ENCODE assay signal across 8 cellular contexts in the genomic region with DNA sequence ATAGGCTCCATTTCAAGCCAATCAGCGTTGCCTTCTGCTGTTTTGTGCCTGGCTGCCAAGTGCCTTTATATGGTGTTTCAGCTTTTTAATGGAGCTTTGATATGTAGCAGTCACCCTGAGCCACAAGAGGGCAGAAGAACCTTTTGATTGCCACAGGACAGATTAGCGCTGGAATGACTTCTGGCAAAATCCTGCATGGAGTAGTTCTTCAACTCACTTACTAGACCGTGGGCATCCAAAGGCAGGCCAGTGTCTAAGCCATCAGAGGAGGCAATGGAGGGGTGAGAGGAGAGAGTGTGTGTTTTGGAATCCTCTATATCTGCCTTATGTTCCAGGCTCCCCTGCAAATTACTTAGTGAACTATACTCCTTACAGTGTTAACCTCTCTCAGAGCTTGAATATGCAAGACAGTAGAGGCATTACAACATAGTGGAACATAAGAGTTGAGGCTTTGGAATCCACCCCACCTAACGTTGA. TPM values are rescaled to one million over a fixed set of nuclear protein-coding genes. Genes with fewer than 3 reads are reported as not detected.
A peak's percentile ranks its signal among the peaks of the same experiment; 100 is the strongest.
DNase-seq lines count a peak whose midpoint lies in the region; ATAC-seq and TF ChIP-seq lines count a peak whose summit lies in the region.

No MANE protein-coding gene starts in this region.

- no peaks in the 10 kb centered on the region for H3K36me3 ChIP-seq in BE2C

- H3K27me3 ChIP-seq in BE2C, result no peaks in the 10 kb centered on the region

- no peaks in the 10 kb centered on the region for H3K4me1 ChIP-seq in BE2C

- DNase-seq in BE2C (peak; percentile 66), HEK293T (ENCODE audit: extremely low spot score) (peak; percentile 76), NCI-H510A treated with DMSO at 0.1 percent for 48 hours (lab: John Stamatoyannopoulos, UW) (peak; percentile 100), dermis blood vessel endothelial cell (peak; percentile 93), lower leg skin (ENCODE audit: low spot score in 2 of 2) (peak; percentile 83 to 89)
- peak; percentile 25 to 37 for DNase-seq in activated CD4-positive, alpha-beta T cell treated with anti-CD3 and anti-CD28 coated beads for 4 hours
- DNase-seq in stimulated activated CD4-positive, alpha-beta T cell treated with anti-CD3 and anti-CD28 coated beads, TNF-alpha, amount 100 ng/mL, for 48 hours (ENCODE audit: low read depth in 3 of 3), result peak; percentile 6 to 15 (median 12)

- CTCF ChIA-PET in HEK293T (lab: Yijun Ruan, JAX), result interaction anchor here (0.6 to 7.8 kb wide), 21 partner anchors 25 to 284 kb away, joined by 3 to 127 read pairs (median 4); partner anchors contain the start of genes ATP6V0B, IPO13 and PTPRF

- no peak overlapping the region for H3K4me3 ChIP-seq in BE2C (ENCODE audit: low read depth, low read length)
- H3K4me3 ChIP-seq in lower leg skin (ENCODE audit: low read depth, poor library complexity, severe bottlenecking), result no peak overlapping the region

- intact Hi-C loops in lower leg skin (cut with DNase I; ENCODE audit: low total_unique reads), result loop anchor here (5.0 kb wide), 2 partner anchors 169 to 274 kb away; partner anchors contain the start of gene ARTN

- ATAC-seq in HG03354 (IDR thresholded peaks at IDR 0.05; ENCODE audit: poor library complexity, severe bottlenecking, unreplicated experiment), result no peak

- peak; percentile 78 for TF ChIP-seq CTCF in BE2C (IDR thresholded peaks at IDR 0.05; ENCODE audit: low read depth, low read length)
- TF ChIP-seq CTCF in lower leg skin (IDR thresholded peaks at IDR 0.05), result peak in 1 of 3 donors; percentile 76

- H3K9me3 ChIP-seq in BE2C, result no peaks in the 10 kb centered on the region

- POLR2A ChIA-PET in HEK293T (lab: Yijun Ruan, JAX), result interaction anchor here (1.4 to 1.6 kb wide), 2 partner anchors 113 to 171 kb away, joined by 6 to 8 read pairs; partner anchors contain the start of gene KDM4A

- TF ChIP-seq POLR2A in lower leg skin (IDR thresholded peaks at IDR 0.05), result no peak

- WGBS in lower leg skin, 2 donors, result 1% methylated on average over 4 of the region's 4 CpGs

TF ChIP-seq in HEK293T, 16 proteins besides CTCF, POLR2A, EP300 and RAD21:
- no peak for TF ChIP-seq NFRKB (IDR thresholded peaks at IDR 0.05)
- TF ChIP-seq, protein P1, sequence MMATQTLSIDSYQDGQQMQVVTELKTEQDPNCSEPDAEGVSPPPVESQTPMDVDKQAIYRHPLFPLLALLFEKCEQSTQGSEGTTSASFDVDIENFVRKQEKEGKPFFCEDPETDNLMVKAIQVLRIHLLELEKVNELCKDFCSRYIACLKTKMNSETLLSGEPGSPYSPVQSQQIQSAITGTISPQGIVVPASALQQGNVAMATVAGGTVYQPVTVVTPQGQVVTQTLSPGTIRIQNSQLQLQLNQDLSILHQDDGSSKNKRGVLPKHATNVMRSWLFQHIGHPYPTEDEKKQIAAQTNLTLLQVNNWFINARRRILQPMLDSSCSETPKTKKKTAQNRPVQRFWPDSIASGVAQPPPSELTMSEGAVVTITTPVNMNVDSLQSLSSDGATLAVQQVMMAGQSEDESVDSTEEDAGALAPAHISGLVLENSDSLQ (IDR thresholded peaks at IDR 0.05), result peak; percentile 45; the same call in 1 of the 2 replicates
TF ChIP-seq in HEK293T: peak in this region for 1.

RNA-seq across cellular contexts. Expression of gene ST3GAL3, which starts 56.2 kb away (rescaled TPM):
- polyA plus RNA-seq in BE2C (2012; ENCODE audit: insufficient read depth, insufficient read length, low read depth), result 16.9 TPM
- total RNA-seq in dermis blood vessel endothelial cell (9.0 and 14.6 TPM in 2 replicates), lower leg skin (10 to 100 TPM in 1 of 4 donors, 1 to 10 TPM in 3; 6.9 to 10.5 (median 8.0) TPM)

Comparison
In these comparisons a context has a peak if more than half of its experiments do, and no peak if none do; other contexts are left out.
1. DNase-seq: peak in every context shown above with its lines; median percentile 100 in NCI-H510A treated with DMSO at 0.1 percent for 48 hours; 93 in dermis blood vessel endothelial cell; 86 in lower leg skin; 76 in HEK293T; 66 in BE2C; 31 in activated CD4-positive, alpha-beta T cell treated with anti-CD3 and anti-CD28 coated beads for 4 hours; 12 in stimulated activated CD4-positive, alpha-beta T cell treated with anti-CD3 and anti-CD28 coated beads, TNF-alpha, amount 100 ng/mL, for 48 hours.